8 cellular contexts compared by ENCODE assay signal in genomic region chr10:95560288-95561199, GRCh38. TPM values are rescaled to one million over a fixed set of nuclear protein-coding genes. Genes with fewer than 3 reads are reported as not detected.
DNase-seq lines count a peak whose midpoint lies in the region; ATAC-seq and TF ChIP-seq lines count a peak whose summit lies in the region.

No MANE protein-coding gene starts in this region.

- 8% methylated on average over 48 of the region's 48 CpGs for WGBS in liver

- peak overlapping the region; percentile 63 to 88 for H3K9ac ChIP-seq in liver (ENCODE audit: low read depth in 1 of 2, low read length in 2 of 2)

- H3K4me1 Mint-ChIP-seq in IgD-negative memory B cell, result peaks cover 0 to 8% (median 2%) of the 10 kb centered on the region in 3 donors

- H3K4me3 Mint-ChIP-seq in IgD-negative memory B cell, result peak overlapping the region; percentile 94 to 99 (median 99)

- H3K27ac ChIP-seq in liver (ENCODE audit: low read depth in 1 of 2, low read length in 2 of 2), result peak overlapping the region; percentile 89 to 91

- H3K4me3 ChIP-seq in choroid plexus epithelial cell (ENCODE audit: low read depth, low read length) (peak overlapping the region; percentile 73), liver (ENCODE audit: low read depth in 1 of 3, low read length in 3 of 3) (peak overlapping the region; percentile 78 to 89 (median 88))

- peaks cover 12% of the 10 kb centered on the region for H3K27me3 Mint-ChIP-seq in IgD-negative memory B cell

- peak overlapping the region in 2 of 3 donors; percentile 52 to 89 for H3K27ac Mint-ChIP-seq in IgD-negative memory B cell

- no peaks in the 10 kb centered on the region for H3K9me3 Mint-ChIP-seq in IgD-negative memory B cell

- H3K9me3 ChIP-seq in liver (ENCODE audit: control insufficient read depth in 4 of 4, low read length in 3 of 4), result no peaks in the 10 kb centered on the region

- no peaks in the 10 kb centered on the region for H3K36me3 ChIP-seq in liver (ENCODE audit: control insufficient read depth in 4 of 4, insufficient read depth in 3 of 4, low read depth in 1 of 4, low read length in 3 of 4)

- ATAC-seq in GM19328 (IDR thresholded peaks at IDR 0.05; ENCODE audit: unreplicated experiment) (no peak), GM19397 (IDR thresholded peaks at IDR 0.05; ENCODE audit: unreplicated experiment) (no peak)

- no peaks in the 10 kb centered on the region for H3K27me3 ChIP-seq in liver (ENCODE audit: control insufficient read depth in 4 of 4, insufficient read depth in 4 of 4, low read length in 3 of 4)

- DNase-seq in ELF-1 (ENCODE audit: low read depth, low spot score) (peak; percentile 62), choroid plexus epithelial cell (ENCODE audit: low read depth) (peak; percentile 61)
- DNase-seq in activated CD4-positive, alpha-beta T cell treated with anti-CD3 and anti-CD28 coated beads for 24 hours (ENCODE audit: low read depth in 2 of 2), result peak; percentile 4 to 8
- peak; percentile 12 to 13 for DNase-seq in stimulated activated CD4-positive, alpha-beta T cell treated with anti-CD3 and anti-CD28 coated beads, Interleukin-4, amount 100 ng/mL, for 48 hours (ENCODE audit: low read depth in 2 of 2)

- peak in 1 of 2 donors; percentile 20 for TF ChIP-seq RAD21 in liver (IDR thresholded peaks at IDR 0.05)

- H3K36me3 Mint-ChIP-seq in IgD-negative memory B cell, result no peaks in the 10 kb centered on the region

- TF ChIP-seq CTCF in choroid plexus epithelial cell (conservative IDR thresholded peaks at IDR 0.05; ENCODE audit: low read depth, low read length) (no peak), liver (IDR thresholded peaks at IDR 0.05; ENCODE audit: low read depth, low read length, missing input control) (no peak)

- peaks cover 0 to 35% (median 23%) of the 10 kb centered on the region in 4 donors for H3K4me1 ChIP-seq in liver (ENCODE audit: control insufficient read depth in 4 of 4, insufficient read depth in 4 of 4, low read length in 3 of 4)

TF ChIP-seq in liver, 16 proteins besides CTCF, POLR2A, EP300 and RAD21:
- no peak for TF ChIP-seq JUND (IDR thresholded peaks at IDR 0.05)
- peak in 1 of 2 donors; percentile 2 for TF ChIP-seq EGR1 (IDR thresholded peaks at IDR 0.05; ENCODE audit: low read depth in 2 of 2)

RNA-seq across cellular contexts. Expression of gene SORBS1, which starts 0.6 kb away (rescaled TPM):
- polyA plus RNA-seq in IgD-negative memory B cell (0.41 TPM), liver (10 to 100 TPM; 38.3 to 49.9 TPM)
- total RNA-seq in liver, result 10 to 100 TPM; 33.2 to 71.3 TPM

Comparison
In these comparisons a context has a peak if more than half of its experiments do, and no peak if none do; other contexts are left out.
1. DNase-seq: peak in every context shown above with its lines; median percentile 62 in ELF-1; 61 in choroid plexus epithelial cell; 12 in stimulated activated CD4-positive, alpha-beta T cell treated with anti-CD3 and anti-CD28 coated beads, Interleukin-4, amount 100 ng/mL, for 48 hours; 6 in activated CD4-positive, alpha-beta T cell treated with anti-CD3 and anti-CD28 coated beads for 24 hours.
2. RNA of gene SORBS1, which starts 0.6 kb away (polyA plus RNA-seq): 38.3 to 49.9 TPM in liver; 0.41 TPM in IgD-negative memory B cell (single experiment); every median in the first group is over 10 times any median in the second.